Comparison of ENCODE assay signal across 1 cellular context in the genomic region with DNA sequence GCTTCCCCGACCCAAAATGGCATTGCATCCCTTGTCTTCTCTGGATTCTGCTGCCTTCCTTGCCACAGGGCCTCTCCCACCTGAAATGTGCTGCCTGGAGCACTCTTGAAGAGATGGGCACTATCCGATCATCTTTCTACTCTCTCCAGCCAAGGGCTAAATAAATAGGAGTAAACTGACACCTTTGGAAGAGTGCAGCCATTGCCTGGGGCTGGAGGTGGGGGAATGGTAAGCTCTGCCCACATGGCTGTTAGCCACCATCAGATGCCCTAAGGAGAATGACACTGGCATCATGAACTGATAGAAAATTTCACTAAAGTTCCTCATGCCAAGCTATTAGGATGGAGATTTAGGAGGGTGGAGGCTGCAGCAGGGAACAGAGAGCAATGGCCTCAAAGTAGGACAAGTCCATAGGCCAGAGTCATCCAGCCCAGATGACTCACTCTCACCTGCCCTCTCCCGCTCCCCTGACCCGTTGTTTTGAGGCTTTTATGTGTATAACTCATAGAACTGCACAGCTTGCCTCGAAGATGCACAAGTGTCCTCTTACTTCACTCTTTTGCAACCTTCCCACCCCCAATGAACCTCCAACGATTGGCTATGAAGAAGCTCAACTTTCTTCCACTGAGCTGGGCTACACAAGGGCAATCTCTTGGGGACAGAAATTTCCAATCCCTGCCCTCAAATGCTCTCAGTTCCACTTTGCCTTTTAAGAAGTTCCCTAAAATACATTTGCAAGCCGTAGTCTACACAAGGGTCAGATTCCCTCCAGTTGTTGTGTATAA.
TF ChIP-seq lines count a peak whose summit lies in the region.

No MANE protein-coding gene starts in this region.

TF ChIP-seq in HepG2, 621 proteins besides CTCF, POLR2A, EP300 and RAD21 (continues in another document):
- TF ChIP-seq FOSL1 (CRISPR knock-in tag; IDR thresholded peaks at IDR 0.05; ENCODE audit: borderline replicate concordance), result 0 out of 2 replicates have a peak, but pooled peaks have one; percentile 36
- TF ChIP-seq, protein P1, sequence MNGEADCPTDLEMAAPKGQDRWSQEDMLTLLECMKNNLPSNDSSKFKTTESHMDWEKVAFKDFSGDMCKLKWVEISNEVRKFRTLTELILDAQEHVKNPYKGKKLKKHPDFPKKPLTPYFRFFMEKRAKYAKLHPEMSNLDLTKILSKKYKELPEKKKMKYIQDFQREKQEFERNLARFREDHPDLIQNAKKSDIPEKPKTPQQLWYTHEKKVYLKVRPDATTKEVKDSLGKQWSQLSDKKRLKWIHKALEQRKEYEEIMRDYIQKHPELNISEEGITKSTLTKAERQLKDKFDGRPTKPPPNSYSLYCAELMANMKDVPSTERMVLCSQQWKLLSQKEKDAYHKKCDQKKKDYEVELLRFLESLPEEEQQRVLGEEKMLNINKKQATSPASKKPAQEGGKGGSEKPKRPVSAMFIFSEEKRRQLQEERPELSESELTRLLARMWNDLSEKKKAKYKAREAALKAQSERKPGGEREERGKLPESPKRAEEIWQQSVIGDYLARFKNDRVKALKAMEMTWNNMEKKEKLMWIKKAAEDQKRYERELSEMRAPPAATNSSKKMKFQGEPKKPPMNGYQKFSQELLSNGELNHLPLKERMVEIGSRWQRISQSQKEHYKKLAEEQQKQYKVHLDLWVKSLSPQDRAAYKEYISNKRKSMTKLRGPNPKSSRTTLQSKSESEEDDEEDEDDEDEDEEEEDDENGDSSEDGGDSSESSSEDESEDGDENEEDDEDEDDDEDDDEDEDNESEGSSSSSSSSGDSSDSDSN (CRISPR knock-in tag; IDR thresholded peaks at IDR 0.05), result no peak
- no peak for TF ChIP-seq KLF12 (CRISPR knock-in tag; IDR thresholded peaks at IDR 0.05; ENCODE audit: borderline replicate concordance)
- TF ChIP-seq, protein P2, sequence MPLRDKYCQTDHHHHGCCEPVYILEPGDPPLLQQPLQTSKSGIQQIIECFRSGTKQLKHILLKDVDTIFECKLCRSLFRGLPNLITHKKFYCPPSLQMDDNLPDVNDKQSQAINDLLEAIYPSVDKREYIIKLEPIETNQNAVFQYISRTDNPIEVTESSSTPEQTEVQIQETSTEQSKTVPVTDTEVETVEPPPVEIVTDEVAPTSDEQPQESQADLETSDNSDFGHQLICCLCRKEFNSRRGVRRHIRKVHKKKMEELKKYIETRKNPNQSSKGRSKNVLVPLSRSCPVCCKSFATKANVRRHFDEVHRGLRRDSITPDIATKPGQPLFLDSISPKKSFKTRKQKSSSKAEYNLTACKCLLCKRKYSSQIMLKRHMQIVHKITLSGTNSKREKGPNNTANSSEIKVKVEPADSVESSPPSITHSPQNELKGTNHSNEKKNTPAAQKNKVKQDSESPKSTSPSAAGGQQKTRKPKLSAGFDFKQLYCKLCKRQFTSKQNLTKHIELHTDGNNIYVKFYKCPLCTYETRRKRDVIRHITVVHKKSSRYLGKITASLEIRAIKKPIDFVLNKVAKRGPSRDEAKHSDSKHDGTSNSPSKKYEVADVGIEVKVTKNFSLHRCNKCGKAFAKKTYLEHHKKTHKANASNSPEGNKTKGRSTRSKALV (CRISPR knock-in tag; IDR thresholded peaks at IDR 0.05), result no peak
- TF ChIP-seq, protein P3, sequence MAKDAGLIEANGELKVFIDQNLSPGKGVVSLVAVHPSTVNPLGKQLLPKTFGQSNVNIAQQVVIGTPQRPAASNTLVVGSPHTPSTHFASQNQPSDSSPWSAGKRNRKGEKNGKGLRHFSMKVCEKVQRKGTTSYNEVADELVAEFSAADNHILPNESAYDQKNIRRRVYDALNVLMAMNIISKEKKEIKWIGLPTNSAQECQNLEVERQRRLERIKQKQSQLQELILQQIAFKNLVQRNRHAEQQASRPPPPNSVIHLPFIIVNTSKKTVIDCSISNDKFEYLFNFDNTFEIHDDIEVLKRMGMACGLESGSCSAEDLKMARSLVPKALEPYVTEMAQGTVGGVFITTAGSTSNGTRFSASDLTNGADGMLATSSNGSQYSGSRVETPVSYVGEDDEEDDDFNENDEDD (CRISPR knock-in tag; IDR thresholded peaks at IDR 0.05; ENCODE audit: borderline replicate concordance), result no peak
- peak; percentile 49; the same call in 1 of the 2 replicates for TF ChIP-seq RXRB (CRISPR knock-in tag; IDR thresholded peaks at IDR 0.05; ENCODE audit: borderline replicate concordance)
- TF ChIP-seq STAG1 (CRISPR knock-in tag; IDR thresholded peaks at IDR 0.05), result no peak
- 0 out of 2 replicates have a peak, but pooled peaks have one; percentile 40 for TF ChIP-seq JUNB (CRISPR knock-in tag; IDR thresholded peaks at IDR 0.05; ENCODE audit: borderline replicate concordance)
- TF ChIP-seq, protein P4, sequence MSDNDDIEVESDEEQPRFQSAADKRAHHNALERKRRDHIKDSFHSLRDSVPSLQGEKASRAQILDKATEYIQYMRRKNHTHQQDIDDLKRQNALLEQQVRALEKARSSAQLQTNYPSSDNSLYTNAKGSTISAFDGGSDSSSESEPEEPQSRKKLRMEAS (IDR thresholded peaks at IDR 0.05), result 0 out of 2 replicates have a peak, but pooled peaks have one; percentile 42
- TF ChIP-seq RARA (CRISPR knock-in tag; IDR thresholded peaks at IDR 0.05), result 0 out of 2 replicates have a peak, but pooled peaks have one; percentile 36
- TF ChIP-seq SAFB2 (CRISPR knock-in tag; IDR thresholded peaks at IDR 0.05; ENCODE audit: borderline replicate concordance, low read depth), result no peak
- TF ChIP-seq RBM22 (optimal IDR thresholded peaks at IDR 0.05; ENCODE audit: low read length), result no peak
- TF ChIP-seq JUN (CRISPR knock-in tag; IDR thresholded peaks at IDR 0.05), result 0 out of 2 replicates have a peak, but pooled peaks have one; percentile 26
- TF ChIP-seq, protein P5, sequence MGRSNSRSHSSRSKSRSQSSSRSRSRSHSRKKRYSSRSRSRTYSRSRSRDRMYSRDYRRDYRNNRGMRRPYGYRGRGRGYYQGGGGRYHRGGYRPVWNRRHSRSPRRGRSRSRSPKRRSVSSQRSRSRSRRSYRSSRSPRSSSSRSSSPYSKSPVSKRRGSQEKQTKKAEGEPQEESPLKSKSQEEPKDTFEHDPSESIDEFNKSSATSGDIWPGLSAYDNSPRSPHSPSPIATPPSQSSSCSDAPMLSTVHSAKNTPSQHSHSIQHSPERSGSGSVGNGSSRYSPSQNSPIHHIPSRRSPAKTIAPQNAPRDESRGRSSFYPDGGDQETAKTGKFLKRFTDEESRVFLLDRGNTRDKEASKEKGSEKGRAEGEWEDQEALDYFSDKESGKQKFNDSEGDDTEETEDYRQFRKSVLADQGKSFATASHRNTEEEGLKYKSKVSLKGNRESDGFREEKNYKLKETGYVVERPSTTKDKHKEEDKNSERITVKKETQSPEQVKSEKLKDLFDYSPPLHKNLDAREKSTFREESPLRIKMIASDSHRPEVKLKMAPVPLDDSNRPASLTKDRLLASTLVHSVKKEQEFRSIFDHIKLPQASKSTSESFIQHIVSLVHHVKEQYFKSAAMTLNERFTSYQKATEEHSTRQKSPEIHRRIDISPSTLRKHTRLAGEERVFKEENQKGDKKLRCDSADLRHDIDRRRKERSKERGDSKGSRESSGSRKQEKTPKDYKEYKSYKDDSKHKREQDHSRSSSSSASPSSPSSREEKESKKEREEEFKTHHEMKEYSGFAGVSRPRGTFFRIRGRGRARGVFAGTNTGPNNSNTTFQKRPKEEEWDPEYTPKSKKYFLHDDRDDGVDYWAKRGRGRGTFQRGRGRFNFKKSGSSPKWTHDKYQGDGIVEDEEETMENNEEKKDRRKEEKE (IDR thresholded peaks at IDR 0.05), result no peak
- TF ChIP-seq, protein P6, sequence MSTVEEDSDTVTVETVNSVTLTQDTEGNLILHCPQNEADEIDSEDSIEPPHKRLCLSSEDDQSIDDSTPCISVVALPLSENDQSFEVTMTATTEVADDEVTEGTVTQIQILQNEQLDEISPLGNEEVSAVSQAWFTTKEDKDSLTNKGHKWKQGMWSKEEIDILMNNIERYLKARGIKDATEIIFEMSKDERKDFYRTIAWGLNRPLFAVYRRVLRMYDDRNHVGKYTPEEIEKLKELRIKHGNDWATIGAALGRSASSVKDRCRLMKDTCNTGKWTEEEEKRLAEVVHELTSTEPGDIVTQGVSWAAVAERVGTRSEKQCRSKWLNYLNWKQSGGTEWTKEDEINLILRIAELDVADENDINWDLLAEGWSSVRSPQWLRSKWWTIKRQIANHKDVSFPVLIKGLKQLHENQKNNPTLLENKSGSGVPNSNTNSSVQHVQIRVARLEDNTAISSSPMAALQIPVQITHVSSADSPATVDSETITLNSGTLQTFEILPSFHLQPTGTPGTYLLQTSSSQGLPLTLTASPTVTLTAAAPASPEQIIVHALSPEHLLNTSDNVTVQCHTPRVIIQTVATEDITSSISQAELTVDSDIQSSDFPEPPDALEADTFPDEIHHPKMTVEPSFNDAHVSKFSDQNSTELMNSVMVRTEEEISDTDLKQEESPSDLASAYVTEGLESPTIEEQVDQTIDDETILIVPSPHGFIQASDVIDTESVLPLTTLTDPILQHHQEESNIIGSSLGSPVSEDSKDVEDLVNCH (CRISPR knock-in tag; IDR thresholded peaks at IDR 0.05), result no peak
- peak; percentile 86 for TF ChIP-seq FOSL2 (CRISPR knock-in tag; IDR thresholded peaks at IDR 0.05)
- TF ChIP-seq IKZF4 (CRISPR knock-in tag; IDR thresholded peaks at IDR 0.05; ENCODE audit: borderline replicate concordance, low read depth, not compliant biosample characterization), result no peak
- TF ChIP-seq ISX (CRISPR knock-in tag; conservative IDR thresholded peaks at IDR 0.05), result no peak
- TF ChIP-seq HHEX (CRISPR knock-in tag; IDR thresholded peaks at IDR 0.05), result no peak
- TF ChIP-seq SCMH1 (CRISPR knock-in tag; IDR thresholded peaks at IDR 0.05; ENCODE audit: borderline replicate concordance), result no peak
- no peak for TF ChIP-seq NCOR1 (IDR thresholded peaks at IDR 0.05; ENCODE audit: borderline replicate concordance, low read length)
- no peak for TF ChIP-seq NR1H2 (CRISPR knock-in tag; IDR thresholded peaks at IDR 0.05; ENCODE audit: borderline replicate concordance, low read depth)
- TF ChIP-seq, protein P7, sequence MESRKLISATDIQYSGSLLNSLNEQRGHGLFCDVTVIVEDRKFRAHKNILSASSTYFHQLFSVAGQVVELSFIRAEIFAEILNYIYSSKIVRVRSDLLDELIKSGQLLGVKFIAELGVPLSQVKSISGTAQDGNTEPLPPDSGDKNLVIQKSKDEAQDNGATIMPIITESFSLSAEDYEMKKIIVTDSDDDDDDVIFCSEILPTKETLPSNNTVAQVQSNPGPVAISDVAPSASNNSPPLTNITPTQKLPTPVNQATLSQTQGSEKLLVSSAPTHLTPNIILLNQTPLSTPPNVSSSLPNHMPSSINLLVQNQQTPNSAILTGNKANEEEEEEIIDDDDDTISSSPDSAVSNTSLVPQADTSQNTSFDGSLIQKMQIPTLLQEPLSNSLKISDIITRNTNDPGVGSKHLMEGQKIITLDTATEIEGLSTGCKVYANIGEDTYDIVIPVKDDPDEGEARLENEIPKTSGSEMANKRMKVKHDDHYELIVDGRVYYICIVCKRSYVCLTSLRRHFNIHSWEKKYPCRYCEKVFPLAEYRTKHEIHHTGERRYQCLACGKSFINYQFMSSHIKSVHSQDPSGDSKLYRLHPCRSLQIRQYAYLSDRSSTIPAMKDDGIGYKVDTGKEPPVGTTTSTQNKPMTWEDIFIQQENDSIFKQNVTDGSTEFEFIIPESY (CRISPR knock-in tag; IDR thresholded peaks at IDR 0.05), result no peak
- TF ChIP-seq RFXAP (CRISPR knock-in tag; IDR thresholded peaks at IDR 0.05; ENCODE audit: borderline replicate concordance), result no peak
- no peak for TF ChIP-seq MAF1 (CRISPR knock-in tag; IDR thresholded peaks at IDR 0.05; ENCODE audit: borderline replicate concordance)
- no peak for TF ChIP-seq ZSCAN12 (CRISPR knock-in tag; IDR thresholded peaks at IDR 0.05)
- TF ChIP-seq ZNF329 (CRISPR knock-in tag; IDR thresholded peaks at IDR 0.05; ENCODE audit: low read depth), result no peak
- no peak for TF ChIP-seq PHF20 (CRISPR knock-in tag; IDR thresholded peaks at IDR 0.05)
- no peak for TF ChIP-seq DNMT3B (CRISPR knock-in tag; conservative IDR thresholded peaks at IDR 0.05)
- TF ChIP-seq, protein P8, sequence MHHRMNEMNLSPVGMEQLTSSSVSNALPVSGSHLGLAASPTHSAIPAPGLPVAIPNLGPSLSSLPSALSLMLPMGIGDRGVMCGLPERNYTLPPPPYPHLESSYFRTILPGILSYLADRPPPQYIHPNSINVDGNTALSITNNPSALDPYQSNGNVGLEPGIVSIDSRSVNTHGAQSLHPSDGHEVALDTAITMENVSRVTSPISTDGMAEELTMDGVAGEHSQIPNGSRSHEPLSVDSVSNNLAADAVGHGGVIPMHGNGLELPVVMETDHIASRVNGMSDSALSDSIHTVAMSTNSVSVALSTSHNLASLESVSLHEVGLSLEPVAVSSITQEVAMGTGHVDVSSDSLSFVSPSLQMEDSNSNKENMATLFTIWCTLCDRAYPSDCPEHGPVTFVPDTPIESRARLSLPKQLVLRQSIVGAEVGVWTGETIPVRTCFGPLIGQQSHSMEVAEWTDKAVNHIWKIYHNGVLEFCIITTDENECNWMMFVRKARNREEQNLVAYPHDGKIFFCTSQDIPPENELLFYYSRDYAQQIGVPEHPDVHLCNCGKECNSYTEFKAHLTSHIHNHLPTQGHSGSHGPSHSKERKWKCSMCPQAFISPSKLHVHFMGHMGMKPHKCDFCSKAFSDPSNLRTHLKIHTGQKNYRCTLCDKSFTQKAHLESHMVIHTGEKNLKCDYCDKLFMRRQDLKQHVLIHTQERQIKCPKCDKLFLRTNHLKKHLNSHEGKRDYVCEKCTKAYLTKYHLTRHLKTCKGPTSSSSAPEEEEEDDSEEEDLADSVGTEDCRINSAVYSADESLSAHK (CRISPR knock-in tag; IDR thresholded peaks at IDR 0.05; ENCODE audit: borderline replicate concordance), result no peak
- 0 out of 2 replicates have a peak, but pooled peaks have one; percentile 25 for TF ChIP-seq PITX1 (CRISPR knock-in tag; IDR thresholded peaks at IDR 0.05)
- no peak for TF ChIP-seq FOXK2 (IDR thresholded peaks at IDR 0.05)
- TF ChIP-seq ESRRA (CRISPR knock-in tag; IDR thresholded peaks at IDR 0.05; ENCODE audit: low read depth), result no peak
- TF ChIP-seq, protein P9, sequence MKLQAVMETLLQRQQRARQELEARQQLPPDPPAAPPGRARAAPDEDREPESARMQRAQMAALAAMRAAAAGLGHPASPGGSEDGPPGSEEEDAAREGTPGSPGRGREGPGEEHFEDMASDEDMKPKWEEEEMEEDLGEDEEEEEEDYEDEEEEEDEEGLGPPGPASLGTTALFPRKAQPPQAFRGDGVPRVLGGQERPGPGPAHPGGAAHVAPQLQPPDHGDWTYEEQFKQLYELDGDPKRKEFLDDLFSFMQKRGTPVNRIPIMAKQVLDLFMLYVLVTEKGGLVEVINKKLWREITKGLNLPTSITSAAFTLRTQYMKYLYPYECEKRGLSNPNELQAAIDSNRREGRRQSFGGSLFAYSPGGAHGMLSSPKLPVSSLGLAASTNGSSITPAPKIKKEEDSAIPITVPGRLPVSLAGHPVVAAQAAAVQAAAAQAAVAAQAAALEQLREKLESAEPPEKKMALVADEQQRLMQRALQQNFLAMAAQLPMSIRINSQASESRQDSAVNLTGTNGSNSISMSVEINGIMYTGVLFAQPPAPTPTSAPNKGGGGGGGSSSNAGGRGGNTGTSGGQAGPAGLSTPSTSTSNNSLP (IDR thresholded peaks at IDR 0.05; ENCODE audit: low read depth, low read length), result no peak
- no peak for TF ChIP-seq ZNF543 (CRISPR knock-in tag; IDR thresholded peaks at IDR 0.05)
- TF ChIP-seq, protein P10, sequence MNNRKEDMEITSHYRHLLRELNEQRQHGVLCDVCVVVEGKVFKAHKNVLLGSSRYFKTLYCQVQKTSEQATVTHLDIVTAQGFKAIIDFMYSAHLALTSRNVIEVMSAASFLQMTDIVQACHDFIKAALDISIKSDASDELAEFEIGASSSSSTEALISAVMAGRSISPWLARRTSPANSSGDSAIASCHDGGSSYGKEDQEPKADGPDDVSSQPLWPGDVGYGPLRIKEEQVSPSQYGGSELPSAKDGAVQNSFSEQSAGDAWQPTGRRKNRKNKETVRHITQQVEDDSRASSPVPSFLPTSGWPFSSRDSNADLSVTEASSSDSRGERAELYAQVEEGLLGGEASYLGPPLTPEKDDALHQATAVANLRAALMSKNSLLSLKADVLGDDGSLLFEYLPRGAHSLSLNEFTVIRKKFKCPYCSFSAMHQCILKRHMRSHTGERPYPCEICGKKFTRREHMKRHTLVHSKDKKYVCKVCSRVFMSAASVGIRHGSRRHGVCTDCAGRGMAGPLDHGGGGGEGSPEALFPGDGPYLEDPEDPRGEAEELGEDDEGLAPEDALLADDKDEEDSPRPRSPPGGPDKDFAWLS (CRISPR knock-in tag; IDR thresholded peaks at IDR 0.05; ENCODE audit: borderline replicate concordance), result no peak
